ENCODE assay signal across 8 cellular contexts in the genomic region with DNA sequence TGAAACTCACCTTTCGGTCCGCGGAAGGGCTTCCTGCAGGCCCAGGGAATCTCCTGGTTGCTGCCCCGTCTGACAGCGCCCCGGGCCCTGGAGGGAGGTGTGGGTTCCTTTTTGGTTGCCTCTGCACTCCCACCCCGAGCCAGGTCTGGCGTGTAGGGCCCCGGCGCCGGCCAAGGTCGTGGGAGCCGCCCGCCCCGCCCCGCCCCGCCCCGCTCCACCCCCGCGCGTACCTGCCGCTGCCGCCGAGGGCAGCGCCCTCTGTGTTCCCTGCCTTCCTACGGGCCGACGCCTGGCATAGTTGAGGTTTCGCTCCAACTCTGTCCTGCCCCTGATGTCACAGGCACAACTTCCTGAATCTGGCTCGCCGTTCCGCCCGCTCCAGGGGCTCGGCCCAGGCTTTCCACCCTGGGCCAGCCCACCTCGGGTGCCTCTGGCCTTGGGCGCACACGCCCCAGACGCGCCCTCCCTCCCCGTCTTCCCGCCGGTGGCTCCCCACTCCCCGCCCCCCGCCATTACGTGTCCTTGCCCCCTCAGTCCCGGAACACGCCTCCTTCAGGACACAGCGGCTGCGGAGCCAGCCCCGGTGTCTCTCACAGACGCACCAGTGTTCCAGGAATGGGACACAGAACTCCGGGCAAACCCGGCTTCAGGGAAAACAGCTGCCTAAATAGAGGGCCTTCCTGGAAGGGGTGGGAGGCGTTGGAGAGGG. TPM values are rescaled to one million over a fixed set of nuclear protein-coding genes. Genes with fewer than 3 reads are reported as not detected.
DNase-seq lines count a peak whose midpoint lies in the region; ATAC-seq, FAIRE-seq and TF ChIP-seq lines count a peak whose summit lies in the region.

A gene (minus strand): TSS at position 147 of the 709 bp plus-strand sequence. CDS start 31,763 bp downstream, outside the sequence.

- H3K9ac ChIP-seq in KMS-11 (peak within 1 kb of the TSS; percentile 65), astrocyte (ENCODE audit: low read length) (peak within 1 kb of the TSS; percentile 39), iPS-15b (ENCODE audit: low read depth, low read length) (peak within 1 kb of the TSS; percentile 51), skeletal muscle tissue (ENCODE audit: low read depth in 1 of 3, low read length in 3 of 3) (peak within 1 kb of the TSS; percentile 78 to 92 (median 88))

- H3K27me3 Mint-ChIP-seq in astrocyte (ENCODE audit: low read depth, unreplicated experiment), result peaks cover 9% of the 10 kb centered on the region

- H3K36me3 ChIP-seq in KMS-11 (ENCODE audit: insufficient read depth) (no peaks in the 10 kb centered on the region), astrocyte (ENCODE audit: insufficient read depth, low read length) (no peaks in the 10 kb centered on the region), iPS-15b (ENCODE audit: control insufficient read depth, insufficient read depth, low read length) (no peaks in the 10 kb centered on the region), skeletal muscle tissue (ENCODE audit: control insufficient read depth in 3 of 3, insufficient read depth in 3 of 3, low read length in 3 of 3) (peaks cover 0 to 3% (median 0%) of the 10 kb centered on the region in 3 donors)

- DNase-seq in EH (ENCODE audit: low read depth) (peak; percentile 73), T-helper 1 cell (peak; percentile 41 to 72 (median 53)), astrocyte (ENCODE audit: low read depth) (peak; percentile 8), G401 (ENCODE audit: low spot score) (no peak)

- peak within 1 kb of the TSS; percentile 6 for H3K27ac Mint-ChIP-seq in astrocyte (ENCODE audit: unreplicated experiment)

- TF ChIP-seq CTCF in KMS-11 (conservative IDR thresholded peaks at IDR 0.05; ENCODE audit: low read depth, low read length), result no peak
- no peak for TF ChIP-seq CTCF in astrocyte (IDR thresholded peaks at IDR 0.05; ENCODE audit: insufficient read depth, low read depth, low read length)

- peaks cover 10% of the 10 kb centered on the region for H3K4me1 Mint-ChIP-seq in astrocyte (ENCODE audit: low read depth, unreplicated experiment)

- H3K4me3 ChIP-seq in KMS-11 (IDR thresholded peaks at IDR 0.05; ENCODE audit: insufficient read depth, low read depth, low read length) (peak within 1 kb of the TSS; percentile 95), astrocyte (ENCODE audit: insufficient read depth, low read depth, low read length) (peak within 1 kb of the TSS; percentile 58), iPS-15b (ENCODE audit: low read depth, low read length) (peak within 1 kb of the TSS; percentile 88), skeletal muscle tissue (ENCODE audit: low read length in 3 of 3) (peak within 1 kb of the TSS; percentile 66 to 90 (median 87))

- H3K79me2 ChIP-seq in KMS-11 (ENCODE audit: insufficient read depth, low read depth) (peaks cover 20% of the 10 kb centered on the region; the same call in 1 of the 2 replicates), astrocyte (ENCODE audit: insufficient read depth, low read length) (no peaks in the 10 kb centered on the region)

- no peaks in the 10 kb centered on the region for H3K9me3 Mint-ChIP-seq in astrocyte (ENCODE audit: unreplicated experiment)

- peak within 1 kb of the TSS; percentile 90 for H3K4me3 Mint-ChIP-seq in astrocyte (ENCODE audit: unreplicated experiment)

- H3K9me3 ChIP-seq in astrocyte (ENCODE audit: insufficient read depth, low read depth, low read length), result no peaks in the 10 kb centered on the region
- no peaks in the 10 kb centered on the region for H3K9me3 ChIP-seq in iPS-15b (ENCODE audit: control insufficient read depth, insufficient read depth, low read length)
- H3K9me3 ChIP-seq in skeletal muscle tissue (ENCODE audit: control insufficient read depth in 3 of 3, low read length in 3 of 3), result no peaks in the 10 kb centered on the region

- peaks cover under 1% of the 10 kb centered on the region for H3K36me3 Mint-ChIP-seq in astrocyte (ENCODE audit: low read depth, unreplicated experiment)

- ATAC-seq in GM21528 (IDR thresholded peaks at IDR 0.05; ENCODE audit: low FRiP score, unreplicated experiment), result peak; percentile 61

- H2AFZ ChIP-seq in KMS-11 (ENCODE audit: low read depth), result peak within 1 kb of the TSS; percentile 93
- H2AFZ ChIP-seq in astrocyte (ENCODE audit: low read depth, low read length), result peak within 1 kb of the TSS; percentile 89

- no peaks in the 10 kb centered on the region for H4K20me1 ChIP-seq in KMS-11 (ENCODE audit: insufficient read depth)
- H4K20me1 ChIP-seq in astrocyte (ENCODE audit: insufficient read depth, low read length), result no peaks in the 10 kb centered on the region

- in situ Hi-C loops in G401 (cut with HindIII; ENCODE audit: low sequenced_read_pairs), result no loop called here

- H3K27me3 ChIP-seq in KMS-11 (ENCODE audit: insufficient read depth, low read depth) (no peaks in the 10 kb centered on the region), astrocyte (ENCODE audit: insufficient read depth, low read length) (peaks cover 6% of the 10 kb centered on the region), iPS-15b (ENCODE audit: control insufficient read depth, insufficient read depth, low read length) (peaks cover 28% of the 10 kb centered on the region), skeletal muscle tissue (ENCODE audit: control insufficient read depth in 3 of 3, insufficient read depth in 3 of 3, low read length in 3 of 3) (no peaks in the 10 kb centered on the region)

- H3K4me2 ChIP-seq in KMS-11 (peak within 1 kb of the TSS; percentile 96), astrocyte (ENCODE audit: low read length) (peak within 1 kb of the TSS; percentile 87)

- FAIRE-seq in astrocyte (lab: Jason Lieb, UNC), result no peak

- H3K27ac ChIP-seq in KMS-11 (peak within 1 kb of the TSS; percentile 52), astrocyte (ENCODE audit: low read depth, low read length) (no peak within 1 kb of the TSS), skeletal muscle tissue (ENCODE audit: low read depth, low read length) (peak within 1 kb of the TSS; percentile 81)

- H3K4me1 ChIP-seq in KMS-11 (ENCODE audit: low read depth, poor library complexity, severe bottlenecking) (peaks cover 19% of the 10 kb centered on the region), astrocyte (ENCODE audit: insufficient read depth, low read length) (peaks cover 4% of the 10 kb centered on the region), iPS-15b (ENCODE audit: control insufficient read depth, insufficient read depth, low read length) (peaks cover 4% of the 10 kb centered on the region), skeletal muscle tissue (ENCODE audit: control insufficient read depth in 3 of 3, insufficient read depth in 3 of 3, low read length in 3 of 3) (peaks cover 27 to 36% (median 28%) of the 10 kb centered on the region in 3 donors)

RNA-seq across cellular contexts. Expression of the gene that starts here (rescaled TPM):
- 5.0 and 5.2 TPM in 2 replicates for total RNA-seq in astrocyte
- 5.2 TPM for total RNA-seq in skeletal muscle tissue
- not detected in 2 replicates for total RNA-seq in G401 (2014; rRNA removed; shearing (Covaris generic))
